Comparison of ENCODE assay signal across 8 cellular contexts in the genomic region with DNA sequence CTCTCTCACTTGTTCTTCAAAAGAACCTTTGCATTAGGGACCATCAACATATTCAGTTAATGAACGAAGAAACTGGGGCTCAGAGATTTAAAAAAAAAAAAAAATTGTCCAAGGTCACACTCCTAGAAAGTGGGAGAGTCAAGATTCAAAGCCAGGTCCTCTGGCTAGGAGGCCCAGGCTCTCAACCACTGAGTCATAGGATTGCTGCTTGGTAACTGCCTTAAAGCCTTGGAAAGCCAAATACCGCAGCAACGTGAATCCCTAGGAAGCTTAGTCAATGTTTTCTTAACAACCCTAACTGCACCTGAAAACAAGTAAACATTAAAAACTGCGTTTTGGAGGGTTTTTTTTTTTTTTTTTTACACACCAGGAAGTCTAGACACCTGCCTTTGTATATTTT.
DNase-seq lines count a peak whose midpoint lies in the region; ATAC-seq and TF ChIP-seq lines count a peak whose summit lies in the region.
"Had no signal": no experiment of that assay in that cellular context is flagged by ENCODE, and none has a peak within 500 bp of the region (broad histone marks: within the 10 kb centered on the region; RNA-seq: fewer than 3 reads in every experiment).

No MANE protein-coding gene starts in this region.

- H3K36me3 ChIP-seq in smooth muscle cell (ENCODE audit: low read depth) (no peaks in the 10 kb centered on the region), prostate gland (no peaks in the 10 kb centered on the region)

- H2AFZ ChIP-seq in smooth muscle cell (ENCODE audit: low read depth): no peak overlapping the region

- WGBS in smooth muscle cell (ENCODE audit: low lambda C conversion rate): 9% methylated on average over 4 of the region's 4 CpGs
- WGBS in prostate gland: 35% methylated on average over 4 of the region's 4 CpGs

- peaks cover 9% of the 10 kb centered on the region for H3F3A ChIP-seq in smooth muscle cell (ENCODE audit: low read depth)

- peaks cover 17% of the 10 kb centered on the region for H3K4me1 ChIP-seq in smooth muscle cell (ENCODE audit: low read depth)
- H3K4me1 ChIP-seq in prostate gland (replicated peaks): no peaks in the 10 kb centered on the region

- H3K4me3 ChIP-seq in smooth muscle cell (no peak overlapping the region), prostate gland (no peak overlapping the region)

- DNase-seq in GOT3 (lab: John Stamatoyannopoulos, UW) (peak; percentile 11), RKO (ENCODE audit: low spot score) (peak; percentile 7), fibroblast of the conjunctiva (ENCODE audit: low read depth) (peak; percentile 87), smooth muscle cell (lab: John Stamatoyannopoulos, UW; ENCODE audit: unreplicated experiment) (no peak), GM19240 (ENCODE audit: insufficient read length, low spot score) (no peak), prostate gland (ENCODE audit: low spot score) (no peak)
- DNase-seq: NCI-H2171 had no signal

- peak overlapping the region; percentile 90 for H3K9ac ChIP-seq in smooth muscle cell (ENCODE audit: low read depth)

- H3K4me2 ChIP-seq in smooth muscle cell: peak overlapping the region; percentile 78

- H3K27ac ChIP-seq in smooth muscle cell (ENCODE audit: low read depth) (peak overlapping the region; percentile 95), prostate gland (no peak overlapping the region)

- no peak for TF ChIP-seq POLR2A in prostate gland (IDR thresholded peaks at IDR 0.05)

- H4K20me1 ChIP-seq in smooth muscle cell (ENCODE audit: low read depth): no peaks in the 10 kb centered on the region

- H3K9me3 ChIP-seq in smooth muscle cell (replicated peaks; ENCODE audit: low read depth) (no peaks in the 10 kb centered on the region), prostate gland (no peaks in the 10 kb centered on the region)

- H3K27me3 ChIP-seq in smooth muscle cell (ENCODE audit: low read depth) (no peaks in the 10 kb centered on the region), prostate gland (replicated peaks; ENCODE audit: insufficient read depth) (no peaks in the 10 kb centered on the region)

- no peak for TF ChIP-seq CTCF in smooth muscle cell (IDR thresholded peaks at IDR 0.05; ENCODE audit: borderline replicate concordance, insufficient read depth, poor library complexity, severe bottlenecking)
- no peak for TF ChIP-seq CTCF in prostate gland (IDR thresholded peaks at IDR 0.05)

- intact Hi-C loops in prostate gland (cut with DNase I): no loop called here

- H3K79me2 ChIP-seq in smooth muscle cell (ENCODE audit: low read depth): no peaks in the 10 kb centered on the region

- ATAC-seq in HG02610 (IDR thresholded peaks at IDR 0.05; ENCODE audit: unreplicated experiment): no peak

Comparison
In these comparisons a context has a peak if more than half of its experiments do, and no peak if none do; other contexts are left out.
1. DNase-seq: peak in GOT3 (single experiment), RKO (single experiment) and fibroblast of the conjunctiva (single experiment); none in smooth muscle cell (single experiment), GM19240 (single experiment) and prostate gland (single experiment).